18 cellular contexts compared by ENCODE assay signal in the genomic region with DNA sequence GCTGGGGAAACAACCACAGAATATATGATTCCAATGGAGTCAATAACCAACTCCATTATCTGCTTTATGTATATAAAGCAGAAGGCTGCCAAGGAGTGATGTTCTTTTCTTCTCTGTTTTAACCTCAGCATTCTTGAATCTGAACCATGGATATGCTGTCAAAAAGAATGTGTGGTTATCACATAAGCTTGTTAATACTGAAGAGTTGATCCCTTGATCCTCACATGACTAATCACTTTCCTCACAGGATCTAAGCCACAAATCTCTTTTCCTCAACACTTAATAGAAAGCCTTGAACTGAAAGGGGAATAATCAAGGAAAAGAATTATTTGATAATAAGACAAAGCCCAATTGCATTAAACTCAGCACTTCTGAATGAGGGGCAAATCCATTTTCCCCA.
"Had no signal": no experiment of that assay in that cellular context is flagged by ENCODE, and none has a peak within 500 bp of the region (broad histone marks: within the 10 kb centered on the region; RNA-seq: fewer than 3 reads in every experiment).

No MANE protein-coding gene starts in this region.

- H3K27ac ChIP-seq: coronary artery, dorsolateral prefrontal cortex, esophagus muscularis mucosa, gastroesophageal sphincter, heart left ventricle, hepatocyte, left lung, lower lobe of right lung had no signal

- H3K27me3 ChIP-seq: left lung had no signal

- H3K4me1 ChIP-seq: heart left ventricle, left lung, lower lobe of right lung had no signal

- H3K9me3 ChIP-seq: esophagus muscularis mucosa, gastroesophageal sphincter, heart left ventricle, left lung, lower lobe of right lung, mucosa of descending colon had no signal

- DNase-seq: dermis blood vessel endothelial cell; dorsolateral prefrontal cortex; effector CD4-positive, alpha-beta T cell; effector memory CD4-positive, alpha-beta T cell; foreskin fibroblast; heart left ventricle; hypothalamus; immature natural killer cell; left cardiac atrium; left lung; left ventricle myocardium superior; lower lobe of right lung; mesenchymal stem cell; mucosa of descending colon had no signal

- H3K36me3 ChIP-seq: esophagus muscularis mucosa, gastroesophageal sphincter, heart left ventricle, left lung, lower lobe of right lung had no signal

- H3K4me3 ChIP-seq: coronary artery, dorsolateral prefrontal cortex, esophagus muscularis mucosa, gastroesophageal sphincter, heart left ventricle, hepatocyte, left lung, lower lobe of right lung, mucosa of descending colon had no signal

- H3K4me2 ChIP-seq: hepatocyte had no signal

- H3K79me2 ChIP-seq: hepatocyte had no signal

- H2AFZ ChIP-seq: hepatocyte had no signal
